9 cellular contexts compared by ENCODE assay signal in the genomic region with DNA sequence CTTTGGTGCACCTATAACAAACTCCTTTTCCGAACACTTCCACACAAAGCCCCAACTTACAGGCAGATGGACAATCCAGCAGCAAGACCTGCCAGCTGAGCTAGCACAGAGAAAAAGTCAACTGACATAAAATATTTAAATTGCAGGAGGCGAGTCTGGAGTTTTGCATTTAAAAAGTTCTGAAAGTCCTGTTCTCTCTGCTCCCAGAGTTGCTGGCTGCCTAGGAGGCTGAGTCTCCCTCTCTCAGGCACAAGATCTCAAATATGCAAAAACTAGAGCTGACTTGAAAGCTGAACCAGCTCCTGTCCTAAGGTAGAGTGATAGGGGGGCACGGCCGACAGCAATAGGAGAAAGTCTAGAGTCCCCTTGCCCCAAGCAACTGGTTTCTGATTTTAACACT. TPM values are rescaled to one million over a fixed set of nuclear protein-coding genes. Genes with fewer than 3 reads are reported as not detected.
DNase-seq lines count a peak whose midpoint lies in the region; ATAC-seq and TF ChIP-seq lines count a peak whose summit lies in the region.
"Had no signal": no experiment of that assay in that cellular context is flagged by ENCODE, and none has a peak within 500 bp of the region (broad histone marks: within the 10 kb centered on the region; RNA-seq: fewer than 3 reads in every experiment).

No MANE protein-coding gene starts in this region.

- H3K27me3 ChIP-seq in dorsolateral prefrontal cortex (no peaks in the 10 kb centered on the region), lung (ENCODE audit: control insufficient read depth, insufficient read depth) (no peaks in the 10 kb centered on the region), suprapubic skin (no peaks in the 10 kb centered on the region)

- ATAC-seq in lung (ENCODE audit: insufficient read depth, low FRiP score) (no peak), omental fat pad (ENCODE audit: low FRiP score) (no peak)

- H3K9me3 ChIP-seq in lung (ENCODE audit: control insufficient read depth in 2 of 2, insufficient read depth in 1 of 2, low read length in 1 of 2): no peaks in the 10 kb centered on the region
- no peaks in the 10 kb centered on the region for H3K9me3 ChIP-seq in suprapubic skin

- TF ChIP-seq EP300 in suprapubic skin (IDR thresholded peaks at IDR 0.05): no peak

- peaks cover 2 to 3% of the 10 kb centered on the region in 2 donors for H3K4me1 ChIP-seq in lung (ENCODE audit: control insufficient read depth in 2 of 2, insufficient read depth in 2 of 2, low read length in 2 of 2)
- no peaks in the 10 kb centered on the region for H3K4me1 ChIP-seq in suprapubic skin

- DNase-seq in HT1080 (ENCODE audit: low read depth) (peak; percentile 17), dorsolateral prefrontal cortex (no peak), lung (ENCODE audit: low spot score) (no peak), suprapubic skin (ENCODE audit: low spot score in 2 of 2) (no peak), NCI-H146 treated with DMSO at 0.1 percent for 48 hours (lab: John Stamatoyannopoulos, UW; ENCODE audit: unreplicated experiment) (no peak), omental fat pad (ENCODE audit: low spot score) (no peak), hepatic stellate cell (ENCODE audit: low spot score) (no peak), activated T-cell treated with anti-CD3 and anti-CD28 coated beads for 4 hours (no peak)
- DNase-seq: activated CD4-positive, alpha-beta T cell treated with anti-CD3 and anti-CD28 coated beads for 4 hours had no signal

- 28 to 41% methylated on average over 4 of the region's 4 CpGs for WGBS in lung, 2 donors
- 11% methylated on average over 4 of the region's 4 CpGs for WGBS in suprapubic skin

- H3K27ac ChIP-seq in dorsolateral prefrontal cortex (peak overlapping the region in 52 of 59 donors; percentile 7 to 90 (median 68)), lung (ENCODE audit: low read depth in 1 of 2, low read length in 1 of 2) (peak overlapping the region; percentile 63 to 80), suprapubic skin (peak overlapping the region; percentile 33)

- H3K4me3 ChIP-seq in dorsolateral prefrontal cortex (peak overlapping the region; percentile 36 to 77 (median 63)), lung (peak overlapping the region; percentile 74), suprapubic skin (peak overlapping the region; percentile 49)

- TF ChIP-seq POLR2A in suprapubic skin (IDR thresholded peaks at IDR 0.05): no peak

- TF ChIP-seq CTCF in dorsolateral prefrontal cortex (IDR thresholded peaks at IDR 0.05 in 54 of 56, conservative IDR thresholded peaks at IDR 0.05 in 2 of 56; ENCODE audit: low read depth in 1 of 56, partially characterized antibody in 56 of 56) (no peak), lung (IDR thresholded peaks at IDR 0.05; ENCODE audit: control extremely low read depth, extremely low read depth) (no peak), suprapubic skin (IDR thresholded peaks at IDR 0.05) (no peak), omental fat pad (IDR thresholded peaks at IDR 0.05) (no peak)

- intact Hi-C loops in dorsolateral prefrontal cortex (cut with DNase I): loop anchor here in 1 of 2 donors (10.0 kb wide), 1 partner anchor 383 kb away; no protein-coding TSS in a partner anchor

- no peaks in the 10 kb centered on the region for H3K36me3 ChIP-seq in lung (ENCODE audit: control insufficient read depth in 2 of 2, insufficient read depth in 2 of 2, low read length in 2 of 2)
- no peaks in the 10 kb centered on the region for H3K36me3 ChIP-seq in suprapubic skin

RNA-seq across cellular contexts. Expression of gene LDB2, which starts 1.1 kb away (rescaled TPM):
- 2.1 and 3.5 TPM in 2 replicates for total RNA-seq in HT1080 (2014; rRNA removed; shearing (Covaris generic))
- 0.33 and 0.50 TPM in 2 replicates for polyA plus RNA-seq in HT1080 (2015; cell fraction: cytosol; rRNA removed)
- 0.38 and 0.67 TPM in 2 replicates for polyA plus RNA-seq in HT1080 (2015; cell fraction: nucleus; rRNA removed)
- total RNA-seq in dorsolateral prefrontal cortex (100 to 1,000 TPM in 98 of 120 experiments, 10 to 100 TPM in 22; 38.0 to 178 (median 123) TPM), lung (100 to 1,000 TPM in 1 of 2 donors, 10 to 100 TPM in 1; 58.1 to 147 TPM), suprapubic skin (10 to 100 TPM in 2 of 4 donors, 1 to 10 TPM in 2; 4.7 to 17.7 (median 9.9) TPM), omental fat pad (100 to 1,000 TPM in 1 of 4 donors, 10 to 100 TPM in 3; 33.7 to 191 (median 43.5) TPM)
- 10 to 100 TPM; 18.1 to 34.0 TPM for polyA plus RNA-seq in lung
